ENCODE assay signal across 16 cellular contexts in genomic region chr3:64398431-64398830, GRCh38.
A peak's percentile ranks its signal among the peaks of the same experiment; 100 is the strongest.
DNase-seq lines count a peak whose midpoint lies in the region; ATAC-seq, FAIRE-seq and TF ChIP-seq lines count a peak whose summit lies in the region.
"Had no signal": no experiment of that assay in that cellular context is flagged by ENCODE, and none has a peak within 500 bp of the region (broad histone marks: within the 10 kb centered on the region; RNA-seq: fewer than 3 reads in every experiment).

No MANE protein-coding gene starts in this region.

- no peak overlapping the region for H3K4me3 Mint-ChIP-seq in astrocyte (ENCODE audit: unreplicated experiment)

- TF ChIP-seq EP300 in gastroesophageal sphincter (IDR thresholded peaks at IDR 0.05) = no peak

- no peaks in the 10 kb centered on the region for H3K36me3 ChIP-seq in astrocyte (ENCODE audit: insufficient read depth, low read length)
- H3K36me3 ChIP-seq in gastroesophageal sphincter = no peaks in the 10 kb centered on the region
- H3K36me3 ChIP-seq in urinary bladder (ENCODE audit: insufficient read depth) = no peaks in the 10 kb centered on the region
- H3K36me3 ChIP-seq: BLaER1 treated with 17β-estradiol and CSF1 and Interleukin-3, amounts not matched to agents 10 nM and 100 nM; left ventricle myocardium inferior; stomach had no signal

- DNase-seq in GM04504 (ENCODE audit: low read depth) (peak; percentile 71), astrocyte (ENCODE audit: low read depth) (peak; percentile 34), NCI-H2029 (lab: John Stamatoyannopoulos, UW) (no peak), foreskin keratinocyte (no peak)
- no peak for DNase-seq in activated CD8-positive, alpha-beta memory T cell treated with anti-CD3 and anti-CD28 coated beads, Interleukin-2, amount 50 U/mL, for 4 hours
- DNase-seq: activated CD4-positive, alpha-beta T cell treated with anti-CD3 and anti-CD28 coated beads, Interleukin-2, amount 50 U/mL, for 48 hours; left ventricle myocardium inferior; NCI-H510A; stomach had no signal

- ATAC-seq in gastroesophageal sphincter (no peak), foreskin keratinocyte (no peak), GM21381 (IDR thresholded peaks at IDR 0.05; ENCODE audit: unreplicated experiment) (no peak)
- ATAC-seq: Panc1 had no signal

- no peaks in the 10 kb centered on the region for H3K79me2 ChIP-seq in astrocyte (ENCODE audit: insufficient read depth, low read length)
- H3K79me2 ChIP-seq: parathyroid adenoma had no signal

- TF ChIP-seq CTCF in astrocyte (IDR thresholded peaks at IDR 0.05; ENCODE audit: insufficient read depth, low read depth, low read length) (no peak), gastroesophageal sphincter (IDR thresholded peaks at IDR 0.05) (no peak), foreskin keratinocyte (conservative IDR thresholded peaks at IDR 0.05) (no peak)

- H3K27me3 ChIP-seq in astrocyte (ENCODE audit: insufficient read depth, low read length) (no peaks in the 10 kb centered on the region), gastroesophageal sphincter (no peaks in the 10 kb centered on the region), foreskin keratinocyte (no peaks in the 10 kb centered on the region)
- H3K27me3 ChIP-seq: BLaER1 treated with 17β-estradiol and CSF1 and Interleukin-3, amounts not matched to agents 10 nM and 100 nM; stomach had no signal

- H3K9me3 Mint-ChIP-seq in astrocyte (ENCODE audit: unreplicated experiment) = no peaks in the 10 kb centered on the region

- H3K4me1 Mint-ChIP-seq in astrocyte (ENCODE audit: low read depth, unreplicated experiment) = peaks cover 32% of the 10 kb centered on the region

- H3K9me3 ChIP-seq in astrocyte (ENCODE audit: insufficient read depth, low read depth, low read length) (no peaks in the 10 kb centered on the region), gastroesophageal sphincter (no peaks in the 10 kb centered on the region)
- H3K9me3 ChIP-seq: BLaER1 treated with 17β-estradiol and CSF1 and Interleukin-3, amounts not matched to agents 10 nM and 100 nM; left ventricle myocardium inferior; stomach had no signal

- H3K4me2 ChIP-seq in astrocyte (ENCODE audit: low read length) = no peak overlapping the region
- H3K4me2 ChIP-seq: BLaER1 treated with 17β-estradiol and CSF1 and Interleukin-3, amounts not matched to agents 10 nM and 100 nM had no signal

- no peak overlapping the region for H3K9ac ChIP-seq in astrocyte (ENCODE audit: low read length)
- H3K9ac ChIP-seq: BLaER1 treated with 17β-estradiol and CSF1 and Interleukin-3, amounts not matched to agents 10 nM and 100 nM; parathyroid adenoma had no signal

- H3K27ac ChIP-seq in astrocyte (ENCODE audit: low read depth, low read length) (no peak overlapping the region), gastroesophageal sphincter (peak overlapping the region; percentile 64 to 79 (median 74)), urinary bladder (ENCODE audit: low read depth) (peak overlapping the region; percentile 44), foreskin keratinocyte (no peak overlapping the region)
- H3K27ac ChIP-seq: BLaER1 treated with 17β-estradiol and CSF1 and Interleukin-3, amounts not matched to agents 10 nM and 100 nM; left ventricle myocardium inferior; parathyroid adenoma had no signal

- no peaks in the 10 kb centered on the region for H4K20me1 ChIP-seq in astrocyte (ENCODE audit: insufficient read depth, low read length)
- H4K20me1 ChIP-seq: BLaER1 treated with 17β-estradiol and CSF1 and Interleukin-3, amounts not matched to agents 10 nM and 100 nM had no signal

- WGBS in gastroesophageal sphincter (ENCODE audit: low coverage in 1 of 2), 2 donors = 50% methylated on average over 2 of the region's 4 CpGs; no CpG with 5 or more reads in 1 of the 2 donors
- WGBS in urinary bladder = 32% methylated on average over 4 of the region's 4 CpGs

- no peaks in the 10 kb centered on the region for H3K36me3 Mint-ChIP-seq in astrocyte (ENCODE audit: low read depth, unreplicated experiment)

- H3K4me1 ChIP-seq in astrocyte (ENCODE audit: insufficient read depth, low read length) = peaks cover 5% of the 10 kb centered on the region
- H3K4me1 ChIP-seq in gastroesophageal sphincter = peaks cover 0 to 25% (median 2%) of the 10 kb centered on the region in 3 donors
- no peaks in the 10 kb centered on the region for H3K4me1 ChIP-seq in urinary bladder (ENCODE audit: insufficient read depth)
- H3K4me1 ChIP-seq in foreskin keratinocyte = no peaks in the 10 kb centered on the region
- H3K4me1 ChIP-seq: left ventricle myocardium inferior, parathyroid adenoma had no signal

- H2AFZ ChIP-seq in astrocyte (ENCODE audit: low read depth, low read length) = no peak overlapping the region
- H2AFZ ChIP-seq: parathyroid adenoma had no signal

- FAIRE-seq in astrocyte (lab: Jason Lieb, UNC) = no peak
- FAIRE-seq: colon had no signal

- H3K27me3 Mint-ChIP-seq in astrocyte (ENCODE audit: low read depth, unreplicated experiment) = no peaks in the 10 kb centered on the region

- H3K27ac Mint-ChIP-seq in astrocyte (ENCODE audit: unreplicated experiment) = peak overlapping the region; percentile 63

- TF ChIP-seq POLR2A in gastroesophageal sphincter (IDR thresholded peaks at IDR 0.05) = no peak

- no peak overlapping the region for H3K4me3 ChIP-seq in astrocyte (ENCODE audit: insufficient read depth, low read depth, low read length)
- H3K4me3 ChIP-seq in gastroesophageal sphincter = no peak overlapping the region
- H3K4me3 ChIP-seq in urinary bladder (ENCODE audit: low read depth, low read length) = no peak overlapping the region
- H3K4me3 ChIP-seq: BLaER1 treated with 17β-estradiol and CSF1 and Interleukin-3, amounts not matched to agents 10 nM and 100 nM; left ventricle myocardium inferior; stomach had no signal

Comparison
In these comparisons a context has a peak if more than half of its experiments do, and no peak if none do; other contexts are left out.
1. DNase-seq: peak in GM04504 (single experiment) and astrocyte (single experiment); none in NCI-H2029 (single experiment), foreskin keratinocyte (0 of 2) and activated CD8-positive, alpha-beta memory T cell treated with anti-CD3 and anti-CD28 coated beads, Interleukin-2, amount 50 U/mL, for 4 hours (single experiment).
2. H3K27ac ChIP-seq: peak in gastroesophageal sphincter (4 of 4) and urinary bladder (single experiment); none in astrocyte (single experiment) and foreskin keratinocyte (single experiment).